8 cellular contexts compared by ENCODE assay signal in genomic region chr11:130314749-130315285, GRCh38. TPM values are rescaled to one million over a fixed set of nuclear protein-coding genes. Genes with fewer than 3 reads are reported as not detected.
DNase-seq lines count a peak whose midpoint lies in the region; ATAC-seq and TF ChIP-seq lines count a peak whose summit lies in the region.

TSS of gene ZBTB44 (minus strand) at chr11:130314917. CDS start at chr11:130261873, 53,044 bp downstream.

- peak within 1 kb of the TSS; percentile 95 for H3K27ac Mint-ChIP-seq in activated CD4-positive, alpha-beta T cell treated with anti-CD3 and anti-CD28 coated beads for 36 hours

- CTCF ChIA-PET in activated CD4-positive, alpha-beta T cell treated with anti-CD3 and anti-CD28 coated beads for 36 hours (lab: Charles Lee), result no interaction called here

- no peaks in the 10 kb centered on the region for H3K9me3 Mint-ChIP-seq in activated CD4-positive, alpha-beta T cell treated with anti-CD3 and anti-CD28 coated beads for 36 hours (ENCODE audit: low read depth)

- H3K4me3 Mint-ChIP-seq in activated CD4-positive, alpha-beta T cell treated with anti-CD3 and anti-CD28 coated beads for 36 hours, result peak within 1 kb of the TSS; percentile 83

- intact Hi-C loops in activated CD4-positive, alpha-beta T cell treated with anti-CD3 and anti-CD28 coated beads for 36 hours (cut with DNase I, micrococcal nuclease), result loop anchor here (1.0 to 10.0 kb wide), 7 partner anchors 246 to 1040 kb away; partner anchors contain the start of genes PRDM10 (in 2 of the 2), APLP2 (in 1 of the 2), NFRKB (in 1 of the 2) and SNX19 (in 1 of the 2)

- no peaks in the 10 kb centered on the region for H3K27me3 ChIP-seq in layer of hippocampus (ENCODE audit: control insufficient read depth, insufficient read depth, low read length)

- H3K4me1 Mint-ChIP-seq in activated CD4-positive, alpha-beta T cell treated with anti-CD3 and anti-CD28 coated beads for 36 hours, result peaks cover 36% of the 10 kb centered on the region

- peaks cover 4% of the 10 kb centered on the region for H3K36me3 Mint-ChIP-seq in activated CD4-positive, alpha-beta T cell treated with anti-CD3 and anti-CD28 coated beads for 36 hours (ENCODE audit: low read depth)

- ATAC-seq in GM19025 (IDR thresholded peaks at IDR 0.05; ENCODE audit: low read depth, unreplicated experiment) (peak; percentile 45), HG03280 (IDR thresholded peaks at IDR 0.05; ENCODE audit: unreplicated experiment) (peak; percentile 60)
- peak; percentile 78 for ATAC-seq in activated CD4-positive, alpha-beta T cell treated with anti-CD3 and anti-CD28 coated beads for 36 hours

- TF ChIP-seq CTCF in AG09319 (IDR thresholded peaks at IDR 0.05; ENCODE audit: low read depth, low read length) (no peak), choroid plexus epithelial cell (conservative IDR thresholded peaks at IDR 0.05; ENCODE audit: low read depth, low read length) (no peak)

- peak within 1 kb of the TSS; percentile 86 for H3K27ac ChIP-seq in layer of hippocampus (ENCODE audit: low read depth, low read length)

- H3K27me3 Mint-ChIP-seq in activated CD4-positive, alpha-beta T cell treated with anti-CD3 and anti-CD28 coated beads for 36 hours, result no peaks in the 10 kb centered on the region

- POLR2A ChIA-PET in activated CD4-positive, alpha-beta T cell treated with anti-CD3 and anti-CD28 coated beads for 36 hours (lab: Charles Lee), result no interaction called here

- DNase-seq in AG09319 (ENCODE audit: extremely low read depth, low read depth), result peak; percentile 77
- peak; percentile 68 for DNase-seq in NCI-H510A (lab: John Stamatoyannopoulos, UW)
- DNase-seq in activated CD4-positive, alpha-beta T cell treated with anti-CD3 and anti-CD28 coated beads for 36 hours, result peak; percentile 96
- DNase-seq in choroid plexus epithelial cell (ENCODE audit: low read depth), result peak; percentile 92
- DNase-seq in stimulated activated CD4-positive, alpha-beta T cell treated with anti-CD3 and anti-CD28 coated beads, Interleukin-1b, Interleukin-23, amount 100 ng/mL, for 24 hours (ENCODE audit: low read depth in 4 of 4, low spot score in 1 of 4), result peak; percentile 80 to 87 (median 82)

- H3K4me3 ChIP-seq in choroid plexus epithelial cell (ENCODE audit: low read depth, low read length), result peak within 1 kb of the TSS; percentile 79

RNA-seq across cellular contexts. Expression of gene ZBTB44, which starts in this region (rescaled TPM):
- 10 to 100 TPM; 38.2 to 49.4 TPM for total RNA-seq in activated CD4-positive, alpha-beta T cell treated with anti-CD3 and anti-CD28 coated beads for 36 hours

Comparison
In these comparisons a context has a peak if more than half of its experiments do, and no peak if none do; other contexts are left out.
1. Peak in every context shown above with its lines: DNase-seq, ATAC-seq, H3K4me3 ChIP-seq and H3K27ac ChIP-seq.